Comparison of ENCODE assay signal across 1 cellular context in the genomic region with DNA sequence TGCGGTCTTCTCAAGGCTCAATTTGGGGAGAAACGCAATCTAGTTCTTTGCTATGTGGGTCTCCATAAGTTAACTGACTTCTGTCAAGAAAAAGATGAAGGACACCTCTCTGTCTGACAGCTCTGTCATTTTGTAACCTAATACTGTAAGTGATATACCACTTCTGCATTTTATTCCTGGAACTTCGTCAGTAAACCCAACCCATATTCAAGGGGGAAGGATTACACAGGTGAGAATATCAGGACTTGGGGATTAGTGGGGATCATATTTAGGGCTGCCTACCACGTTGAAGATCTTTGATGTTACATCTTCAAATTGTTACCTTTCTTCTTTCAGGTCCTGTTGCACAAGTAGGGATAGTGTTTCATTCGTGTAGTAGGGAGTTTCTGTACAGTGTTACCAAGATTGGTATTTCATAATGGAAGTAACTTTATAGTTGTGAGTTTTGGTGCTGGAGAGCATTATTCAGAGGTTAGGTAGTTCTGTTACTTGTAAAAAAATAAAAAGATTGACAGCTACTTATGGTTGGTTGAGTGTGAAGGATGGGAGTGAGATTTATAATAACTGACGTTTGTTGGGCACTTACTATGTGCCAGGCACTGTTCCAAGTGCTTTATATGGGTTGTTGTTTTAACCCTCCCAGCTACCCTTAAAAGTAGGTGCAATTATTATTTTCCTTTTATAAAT.
TF ChIP-seq lines count a peak whose summit lies in the region.

No MANE protein-coding gene starts in this region.

TF ChIP-seq in HCT116, 20 proteins besides CTCF, POLR2A, EP300 and RAD21 (continued from another document):
- TF ChIP-seq, protein P1, sequence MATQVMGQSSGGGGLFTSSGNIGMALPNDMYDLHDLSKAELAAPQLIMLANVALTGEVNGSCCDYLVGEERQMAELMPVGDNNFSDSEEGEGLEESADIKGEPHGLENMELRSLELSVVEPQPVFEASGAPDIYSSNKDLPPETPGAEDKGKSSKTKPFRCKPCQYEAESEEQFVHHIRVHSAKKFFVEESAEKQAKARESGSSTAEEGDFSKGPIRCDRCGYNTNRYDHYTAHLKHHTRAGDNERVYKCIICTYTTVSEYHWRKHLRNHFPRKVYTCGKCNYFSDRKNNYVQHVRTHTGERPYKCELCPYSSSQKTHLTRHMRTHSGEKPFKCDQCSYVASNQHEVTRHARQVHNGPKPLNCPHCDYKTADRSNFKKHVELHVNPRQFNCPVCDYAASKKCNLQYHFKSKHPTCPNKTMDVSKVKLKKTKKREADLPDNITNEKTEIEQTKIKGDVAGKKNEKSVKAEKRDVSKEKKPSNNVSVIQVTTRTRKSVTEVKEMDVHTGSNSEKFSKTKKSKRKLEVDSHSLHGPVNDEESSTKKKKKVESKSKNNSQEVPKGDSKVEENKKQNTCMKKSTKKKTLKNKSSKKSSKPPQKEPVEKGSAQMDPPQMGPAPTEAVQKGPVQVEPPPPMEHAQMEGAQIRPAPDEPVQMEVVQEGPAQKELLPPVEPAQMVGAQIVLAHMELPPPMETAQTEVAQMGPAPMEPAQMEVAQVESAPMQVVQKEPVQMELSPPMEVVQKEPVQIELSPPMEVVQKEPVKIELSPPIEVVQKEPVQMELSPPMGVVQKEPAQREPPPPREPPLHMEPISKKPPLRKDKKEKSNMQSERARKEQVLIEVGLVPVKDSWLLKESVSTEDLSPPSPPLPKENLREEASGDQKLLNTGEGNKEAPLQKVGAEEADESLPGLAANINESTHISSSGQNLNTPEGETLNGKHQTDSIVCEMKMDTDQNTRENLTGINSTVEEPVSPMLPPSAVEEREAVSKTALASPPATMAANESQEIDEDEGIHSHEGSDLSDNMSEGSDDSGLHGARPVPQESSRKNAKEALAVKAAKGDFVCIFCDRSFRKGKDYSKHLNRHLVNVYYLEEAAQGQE (IDR thresholded peaks at IDR 0.05; ENCODE audit: low read depth), result no peak
- TF ChIP-seq EZH2 (IDR thresholded peaks at IDR 0.05), result no peak
- TF ChIP-seq, protein P2, sequence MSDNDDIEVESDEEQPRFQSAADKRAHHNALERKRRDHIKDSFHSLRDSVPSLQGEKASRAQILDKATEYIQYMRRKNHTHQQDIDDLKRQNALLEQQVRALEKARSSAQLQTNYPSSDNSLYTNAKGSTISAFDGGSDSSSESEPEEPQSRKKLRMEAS (IDR thresholded peaks at IDR 0.05), result no peak
- TF ChIP-seq SRF (IDR thresholded peaks at IDR 0.05; ENCODE audit: low read depth), result no peak
- no peak for TF ChIP-seq FOSL1 (IDR thresholded peaks at IDR 0.05; ENCODE audit: low read depth)
- TF ChIP-seq YY1 (IDR thresholded peaks at IDR 0.05; ENCODE audit: extremely low read depth, insufficient replicate concordance, low read depth, low read length), result no peak
- TF ChIP-seq ZBTB33 (IDR thresholded peaks at IDR 0.05; ENCODE audit: extremely low read depth, insufficient replicate concordance, low read length), result no peak
- no peak for TF ChIP-seq ZFX (IDR thresholded peaks at IDR 0.05)
- TF ChIP-seq CEBPB (IDR thresholded peaks at IDR 0.05; ENCODE audit: low read depth), result no peak
- no peak for TF ChIP-seq CBX3 (IDR thresholded peaks at IDR 0.05; ENCODE audit: low read depth)
TF ChIP-seq in HCT116: peak in this region for 0.
